Comparison of ENCODE assay signal across 8 cellular contexts in the genomic region with DNA sequence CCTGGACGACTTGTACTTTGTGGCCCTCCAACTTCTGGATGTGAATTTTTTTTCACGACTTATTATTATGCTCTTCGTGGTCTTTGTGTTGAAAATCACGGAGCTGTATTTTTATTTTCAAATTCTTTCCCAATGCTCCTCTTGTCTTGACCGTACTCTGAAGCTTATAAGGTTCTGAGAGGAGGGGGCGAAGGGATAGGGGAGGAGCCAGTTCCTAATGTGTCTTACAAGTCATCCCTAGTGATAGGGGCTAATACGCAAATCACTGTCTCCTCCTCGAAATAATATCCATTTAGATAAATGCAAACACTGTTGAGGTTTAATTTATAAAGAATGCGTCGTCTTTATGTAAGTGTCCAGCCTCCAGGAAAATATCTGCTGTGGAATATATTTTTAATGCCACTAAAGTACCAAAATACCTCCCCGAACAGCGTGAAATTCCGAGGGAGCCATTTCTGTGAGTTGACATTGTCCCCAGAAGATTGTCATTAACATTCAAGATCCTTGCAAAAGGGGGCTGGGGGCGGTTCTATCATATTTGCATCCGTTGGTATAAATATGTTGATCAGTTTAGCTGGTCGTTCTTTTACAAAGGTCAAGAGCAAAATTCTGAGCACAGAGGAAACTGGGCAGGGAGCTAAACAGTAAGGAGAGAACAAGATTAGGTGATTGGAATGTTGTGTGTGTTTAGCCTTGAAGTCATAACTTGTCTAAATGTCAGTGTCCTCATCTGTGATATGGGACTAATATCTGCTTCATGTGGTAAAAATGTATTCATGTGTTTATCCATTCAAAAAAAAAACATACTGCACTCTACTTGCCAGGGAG. TPM values are rescaled to one million over a fixed set of nuclear protein-coding genes. Genes with fewer than 3 reads are reported as not detected.
DNase-seq lines count a peak whose midpoint lies in the region; ATAC-seq and TF ChIP-seq lines count a peak whose summit lies in the region.

No MANE protein-coding gene starts in this region.

- H3K4me3 Mint-ChIP-seq in glutamatergic neuron (ENCODE audit: unreplicated experiment) = peak overlapping the region; percentile 94

- no peaks in the 10 kb centered on the region for H3K36me3 Mint-ChIP-seq in glutamatergic neuron (ENCODE audit: unreplicated experiment)

- peak overlapping the region; percentile 62 to 75 (median 68) for H3K4me3 ChIP-seq in gastrocnemius medialis
- peak overlapping the region in 1 of 4 donors; percentile 61 for H3K4me3 ChIP-seq in adrenal gland

- WGBS in adrenal gland, 4 donors = 7 to 11% (median 10%) methylated on average over 16 of the region's 16 CpGs

- H3K27me3 ChIP-seq in gastrocnemius medialis (peaks cover 17 to 41% (median 38%) of the 10 kb centered on the region in 3 donors), adrenal gland (peaks cover 40% of the 10 kb centered on the region)

- DNase-seq in G401 (ENCODE audit: low spot score) (peak; percentile 28), glutamatergic neuron (no peak), gastrocnemius medialis (no peak), NCI-H1105 treated with DMSO at 0.1 percent for 48 hours (lab: John Stamatoyannopoulos, UW) (no peak), adrenal gland (no peak), cerebellum (ENCODE audit: low spot score) (no peak)
- DNase-seq in activated CD4-positive, alpha-beta T cell treated with anti-CD3 and anti-CD28 coated beads for 1 hour = no peak

- H3K9me3 ChIP-seq in gastrocnemius medialis = no peaks in the 10 kb centered on the region
- H3K9me3 ChIP-seq in adrenal gland (replicated peaks in 1 of 3) = no peaks in the 10 kb centered on the region

- no peak for ATAC-seq in gastrocnemius medialis

- intact Hi-C loops in gastrocnemius medialis (cut with DNase I; ENCODE audit: low total_unique reads) = loop anchor here (10.0 kb wide), 2 partner anchors 117 to 217 kb away; no protein-coding TSS in a partner anchor
- intact Hi-C loops in adrenal gland (cut with DNase I) = no loop called here

- peaks cover 14% of the 10 kb centered on the region for H3K9me3 Mint-ChIP-seq in glutamatergic neuron (ENCODE audit: unreplicated experiment)

- H3K27ac Mint-ChIP-seq in glutamatergic neuron (ENCODE audit: unreplicated experiment) = peak overlapping the region; percentile 55

- H3K27ac ChIP-seq in VCaP = peak overlapping the region; percentile 89
- H3K27ac ChIP-seq in gastrocnemius medialis = peak overlapping the region in 3 of 4 donors; percentile 44 to 71 (median 64)
- no peak overlapping the region for H3K27ac ChIP-seq in adrenal gland

- peaks cover 0 to 12% of the 10 kb centered on the region in 2 donors for H3K4me1 ChIP-seq in gastrocnemius medialis
- peaks cover 16 to 33% of the 10 kb centered on the region in 2 donors for H3K4me1 ChIP-seq in adrenal gland (replicated peaks in 1 of 2)

- in situ Hi-C loops in G401 (cut with HindIII; ENCODE audit: low sequenced_read_pairs) (no loop called here), gastrocnemius medialis (cut with MboI; ENCODE audit: low sequenced_read_pairs in 4 of 4) (no loop called here)

- peaks cover 23% of the 10 kb centered on the region for H3K27me3 Mint-ChIP-seq in glutamatergic neuron (ENCODE audit: unreplicated experiment)

- H3K4me1 Mint-ChIP-seq in glutamatergic neuron (ENCODE audit: low read depth, unreplicated experiment) = peaks cover 8% of the 10 kb centered on the region

- no peak for TF ChIP-seq POLR2A in gastrocnemius medialis (IDR thresholded peaks at IDR 0.05)
- no peak for TF ChIP-seq POLR2A in adrenal gland (IDR thresholded peaks at IDR 0.05)

- no peaks in the 10 kb centered on the region for H3K36me3 ChIP-seq in gastrocnemius medialis
- no peaks in the 10 kb centered on the region for H3K36me3 ChIP-seq in adrenal gland (replicated peaks in 1 of 2)

- no peak; the same call in none of the 2 replicates for TF ChIP-seq CTCF in VCaP (conservative IDR thresholded peaks at IDR 0.05)
- TF ChIP-seq CTCF in glutamatergic neuron (IDR thresholded peaks at IDR 0.05; ENCODE audit: partially characterized antibody, unreplicated experiment) = no peak
- TF ChIP-seq CTCF in gastrocnemius medialis (IDR thresholded peaks at IDR 0.05 in 4 of 5, conservative IDR thresholded peaks at IDR 0.05 in 1 of 5) = no peak
- no peak for TF ChIP-seq CTCF in adrenal gland (IDR thresholded peaks at IDR 0.05)

RNA-seq across cellular contexts. Expression of gene FAT1, which starts 3.7 kb away (rescaled TPM):
- total RNA-seq in G401 (2014; rRNA removed; shearing (Covaris generic)) = 13.6 and 49.5 TPM in 2 replicates
- total RNA-seq in glutamatergic neuron (ENCODE audit: unreplicated experiment) = 34.3 TPM
- 1 to 10 TPM; 2.3 to 9.7 (median 4.8) TPM for total RNA-seq in gastrocnemius medialis
- 1 to 10 TPM in 7 of 8 donors, under 1 TPM in 1; 0.79 to 9.8 (median 5.2) TPM for total RNA-seq in adrenal gland
- polyA plus RNA-seq in adrenal gland = 1 to 10 TPM; 1.4 to 8.1 (median 7.1) TPM
- total RNA-seq in cerebellum = 85.3 TPM

Comparison
In these comparisons a context has a peak if more than half of its experiments do, and no peak if none do; other contexts are left out.
1. H3K27ac ChIP-seq: peak in VCaP (single experiment) and gastrocnemius medialis (3 of 4); none in adrenal gland (0 of 5).